Comparison of ENCODE assay signal across 29 cellular contexts in genomic region chrX:11722304-11722703, GRCh38. TPM values are rescaled to one million over a fixed set of nuclear protein-coding genes. Genes with fewer than 3 reads are reported as not detected.
"Had no signal": no experiment of that assay in that cellular context is flagged by ENCODE, and none has a peak within 500 bp of the region (broad histone marks: within the 10 kb centered on the region; RNA-seq: fewer than 3 reads in every experiment).

No MANE protein-coding gene starts in this region.

- H3K27me3 ChIP-seq: ovary, right lobe of liver, sigmoid colon, stomach, thyroid gland, tibial nerve, upper lobe of right lung, uterus had no signal

- H3K36me3 ChIP-seq: ovary, right lobe of liver, sigmoid colon, stomach, thoracic aorta, thyroid gland, tibial nerve, upper lobe of right lung, uterus had no signal

- H2AFZ ChIP-seq: parathyroid adenoma had no signal

- H3K27me3 Mint-ChIP-seq: naive thymus-derived CD8-positive, alpha-beta T cell; progenitor cell of endocrine pancreas; stimulated activated naive CD8-positive, alpha-beta T cell treated with anti-CD3 and anti-CD28 coated beads, Interleukin-15, Interleukin-2, amounts not matched to agents 100 ng/mL and 50 ng/mL, for 24 hours had no signal

- H3K9ac ChIP-seq: parathyroid adenoma had no signal

- FAIRE-seq: small intestine had no signal

- H3K4me3 Mint-ChIP-seq: naive thymus-derived CD8-positive, alpha-beta T cell; natural killer cell treated with Interleukin-12 subunit alpha and Interleukin-12 subunit beta and Interleukin-15 and Interleukin-18, amount 100 ng/mL, for 72 hours; nephron progenitor cell; neural crest cell; stimulated activated effector memory CD8-positive, alpha-beta T cell treated with anti-CD3 and anti-CD28 coated beads, Interleukin-12 subunit alpha, Interleukin-12 subunit beta, amount 100 ng/mL, for 72 hours; stimulated activated naive B cell treated with anti-CD40 and anti-IgM and Interleukin-4, amounts not matched to agents 10 μg/mL and 1 μg/mL and 100 μg/mL, for 72 hours; stimulated activated naive CD8-positive, alpha-beta T cell treated with anti-CD3 and anti-CD28 coated beads, Interleukin-15, Interleukin-2, amounts not matched to agents 100 ng/mL and 50 ng/mL, for 24 hours had no signal

- DNase-seq: naive thymus-derived CD8-positive, alpha-beta T cell; nephron progenitor cell; occipital lobe; ovary; posterior cingulate gyrus; psoas muscle; right cardiac atrium; right lobe of liver; sigmoid colon; small intestine; stimulated activated CD4-positive, alpha-beta T cell treated with anti-CD3 and anti-CD28 coated beads, Interleukin-15, amount 100 ng/mL, for 24 hours; stimulated activated CD4-positive, alpha-beta T cell treated with anti-CD3 and anti-CD28 coated beads, Interleukin-2, amount 100 ng/mL, for 24 hours; stimulated activated CD4-positive, alpha-beta T cell treated with anti-CD3 and anti-CD28 coated beads, Interleukin-2, amount 100 ng/mL, for 48 hours; stimulated activated CD4-positive, alpha-beta T cell treated with anti-CD3 and anti-CD28 coated beads, Interleukin-4, amount 100 ng/mL, for 24 hours; stimulated activated naive B cell treated with anti-CD40 and anti-IgM and Interleukin-4, amounts not matched to agents 10 μg/mL and 1 μg/mL and 100 μg/mL, for 72 hours; stimulated activated naive CD4-positive, alpha-beta T cell treated with Interleukin-2 at 50 U/mL for 16 hours; stomach; thyroid gland; trophoblast cell; upper lobe of right lung; uterus had no signal

- H3K79me2 ChIP-seq: parathyroid adenoma had no signal

- ATAC-seq: naive thymus-derived CD8-positive, alpha-beta T cell; natural killer cell treated with Interleukin-12 subunit alpha and Interleukin-12 subunit beta and Interleukin-15 and Interleukin-18, amount 100 ng/mL, for 72 hours; psoas muscle; right cardiac atrium; right lobe of liver; stimulated activated effector memory CD8-positive, alpha-beta T cell treated with anti-CD3 and anti-CD28 coated beads, Interleukin-12 subunit alpha, Interleukin-12 subunit beta, amount 100 ng/mL, for 72 hours; stimulated activated naive B cell treated with anti-CD40 and anti-IgM and Interleukin-4, amounts not matched to agents 10 μg/mL and 1 μg/mL and 100 μg/mL, for 72 hours; upper lobe of right lung had no signal

- H3K4me1 Mint-ChIP-seq: naive thymus-derived CD8-positive, alpha-beta T cell; nephron progenitor cell; neural crest cell; stimulated activated effector memory CD8-positive, alpha-beta T cell treated with anti-CD3 and anti-CD28 coated beads, Interleukin-12 subunit alpha, Interleukin-12 subunit beta, amount 100 ng/mL, for 72 hours; stimulated activated naive B cell treated with anti-CD40 and anti-IgM and Interleukin-4, amounts not matched to agents 10 μg/mL and 1 μg/mL and 100 μg/mL, for 72 hours had no signal

- H3K9me3 Mint-ChIP-seq: naive thymus-derived CD8-positive, alpha-beta T cell; natural killer cell treated with Interleukin-12 subunit alpha and Interleukin-12 subunit beta and Interleukin-15 and Interleukin-18, amount 100 ng/mL, for 72 hours; stimulated activated effector memory CD8-positive, alpha-beta T cell treated with anti-CD3 and anti-CD28 coated beads, Interleukin-12 subunit alpha, Interleukin-12 subunit beta, amount 100 ng/mL, for 72 hours; stimulated activated naive B cell treated with anti-CD40 and anti-IgM and Interleukin-4, amounts not matched to agents 10 μg/mL and 1 μg/mL and 100 μg/mL, for 72 hours; stimulated activated naive CD8-positive, alpha-beta T cell treated with anti-CD3 and anti-CD28 coated beads, Interleukin-15, Interleukin-2, amounts not matched to agents 100 ng/mL and 50 ng/mL, for 24 hours had no signal

- H3K27ac Mint-ChIP-seq: naive thymus-derived CD8-positive, alpha-beta T cell; natural killer cell treated with Interleukin-12 subunit alpha and Interleukin-12 subunit beta and Interleukin-15 and Interleukin-18, amount 100 ng/mL, for 72 hours; nephron progenitor cell; progenitor cell of endocrine pancreas; stimulated activated effector memory CD8-positive, alpha-beta T cell treated with anti-CD3 and anti-CD28 coated beads, Interleukin-12 subunit alpha, Interleukin-12 subunit beta, amount 100 ng/mL, for 72 hours; stimulated activated naive B cell treated with anti-CD40 and anti-IgM and Interleukin-4, amounts not matched to agents 10 μg/mL and 1 μg/mL and 100 μg/mL, for 72 hours; stimulated activated naive CD8-positive, alpha-beta T cell treated with anti-CD3 and anti-CD28 coated beads, Interleukin-15, Interleukin-2, amounts not matched to agents 100 ng/mL and 50 ng/mL, for 24 hours had no signal

- H3K27ac ChIP-seq: ovary, parathyroid adenoma, psoas muscle, right lobe of liver, sigmoid colon, stomach, thoracic aorta, thyroid gland, tibial nerve, upper lobe of right lung, uterus had no signal

- H3K4me3 ChIP-seq: ovary, psoas muscle, right lobe of liver, sigmoid colon, stomach, thoracic aorta, thyroid gland, tibial nerve, upper lobe of right lung, uterus had no signal

- H3K36me3 Mint-ChIP-seq: natural killer cell treated with Interleukin-12 subunit alpha and Interleukin-12 subunit beta and Interleukin-15 and Interleukin-18, amount 100 ng/mL, for 72 hours; stimulated activated effector memory CD8-positive, alpha-beta T cell treated with anti-CD3 and anti-CD28 coated beads, Interleukin-12 subunit alpha, Interleukin-12 subunit beta, amount 100 ng/mL, for 72 hours; stimulated activated naive B cell treated with anti-CD40 and anti-IgM and Interleukin-4, amounts not matched to agents 10 μg/mL and 1 μg/mL and 100 μg/mL, for 72 hours had no signal

- H3K9me3 ChIP-seq: ovary, psoas muscle, right lobe of liver, sigmoid colon, stomach, thoracic aorta, thyroid gland, tibial nerve, upper lobe of right lung, uterus had no signal

- H3K4me1 ChIP-seq: parathyroid adenoma, right lobe of liver, sigmoid colon, thyroid gland, tibial nerve, upper lobe of right lung, uterus had no signal

RNA-seq across cellular contexts. Expression of gene ARHGAP6, which starts 56.6 kb away (rescaled TPM):
- polyA plus RNA-seq: naive thymus-derived CD8-positive, alpha-beta T cell had no signal
